10 cellular contexts compared by ENCODE assay signal in the genomic region with DNA sequence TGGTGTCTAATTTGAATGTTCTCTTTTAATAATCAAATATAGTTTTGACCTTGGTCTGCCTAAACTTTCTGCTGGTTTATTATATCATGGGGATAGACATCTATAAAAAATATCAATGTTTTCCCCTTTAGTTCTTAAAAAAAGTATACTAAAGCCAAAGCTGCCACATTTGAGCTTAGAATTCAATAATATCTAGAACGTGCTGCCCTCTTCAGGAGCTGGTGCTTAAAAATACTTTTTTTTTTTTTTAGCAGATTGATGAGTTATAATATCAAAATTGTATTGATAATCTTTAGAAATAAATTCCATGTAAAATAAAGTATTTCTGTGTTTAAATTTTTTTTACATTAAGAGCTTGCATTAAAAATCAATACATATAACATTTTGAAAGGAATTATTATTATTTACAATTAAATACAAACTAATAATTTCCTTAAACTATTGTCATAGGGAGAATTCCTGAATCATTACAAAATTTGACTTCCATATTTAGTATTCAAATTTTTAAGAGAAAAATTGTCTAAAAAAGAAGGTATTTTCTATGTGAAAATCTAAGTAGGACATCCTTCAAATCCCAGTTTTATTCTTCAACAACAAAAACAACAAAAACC. TPM values are rescaled to one million over a fixed set of nuclear protein-coding genes. Genes with fewer than 3 reads are reported as not detected.
DNase-seq lines count a peak whose midpoint lies in the region; ATAC-seq, FAIRE-seq and TF ChIP-seq lines count a peak whose summit lies in the region.
"Had no signal": no experiment of that assay in that cellular context is flagged by ENCODE, and none has a peak within 500 bp of the region (broad histone marks: within the 10 kb centered on the region; RNA-seq: fewer than 3 reads in every experiment).

No MANE protein-coding gene starts in this region.

- H3K36me3 Mint-ChIP-seq in H9 (ENCODE audit: insufficient read depth in 1 of 3, low read depth in 3 of 3): no peaks in the 10 kb centered on the region

- in situ Hi-C loops in ACHN (cut with HindIII; ENCODE audit: low pct_ligation_motif_present, low pct_unique_long_range_greater_than_20kb, low sequenced_read_pairs): no loop called here

- H3K4me1 Mint-ChIP-seq in H9: peaks cover 18 to 21% of the 10 kb centered on the region in 2 experiments
- H3K4me1 Mint-ChIP-seq: activated naive CD8-positive, alpha-beta T cell treated with anti-CD3 and anti-CD28 coated beads, Interleukin-2, amount 50 U/mL, for 24 hours had no signal

- no peak overlapping the region for H3K18ac ChIP-seq in H9 (ENCODE audit: insufficient read length, low read depth, low read length)

- no peak overlapping the region for H3K56ac ChIP-seq in H9 (ENCODE audit: insufficient read length, low read depth, low read length)

- ATAC-seq in GM19324 (IDR thresholded peaks at IDR 0.05; ENCODE audit: low FRiP score, unreplicated experiment) (no peak), GM18517 (IDR thresholded peaks at IDR 0.05; ENCODE audit: unreplicated experiment) (no peak)
- ATAC-seq: activated naive CD8-positive, alpha-beta T cell treated with anti-CD3 and anti-CD28 coated beads, Interleukin-2, amount 50 U/mL, for 24 hours had no signal

- WGBS in H9 (ENCODE audit: extremely low coverage, insufficient read length, low lambda C conversion rate): no CpG with 5 or more reads among the region's 1 CpG

- TF ChIP-seq CTCF in H9 (conservative IDR thresholded peaks at IDR 0.05) (peak; percentile 50), keratinocyte (optimal IDR thresholded peaks at IDR 0.05 in 1 of 3, IDR thresholded peaks at IDR 0.05 in 1 of 3, conservative IDR thresholded peaks at IDR 0.05 in 1 of 3; ENCODE audit: extremely low read depth in 1 of 3, insufficient read depth in 2 of 3, low read length in 3 of 3) (peak in 2 of 3 experiments; percentile 3 to 16)

- no peaks in the 10 kb centered on the region for H3K36me3 ChIP-seq in keratinocyte (ENCODE audit: control insufficient read depth in 2 of 2, extremely low read depth in 1 of 2, insufficient read depth in 2 of 2, low read length in 2 of 2)

- H3K4me1 ChIP-seq in H9 (ENCODE audit: insufficient read depth, low read length): peaks cover under 1% of the 10 kb centered on the region
- H3K4me1 ChIP-seq in keratinocyte (ENCODE audit: control insufficient read depth, extremely low read depth, insufficient read depth, low read length): no peaks in the 10 kb centered on the region

- H3K79me2 ChIP-seq in H9 (ENCODE audit: insufficient read depth, low read length): no peaks in the 10 kb centered on the region
- no peaks in the 10 kb centered on the region for H3K79me2 ChIP-seq in keratinocyte (ENCODE audit: control insufficient read depth, insufficient read depth, low read length)

- H3K9ac ChIP-seq in H9 (ENCODE audit: extremely low read depth, insufficient read length, low read length): no peak overlapping the region
- H3K9ac ChIP-seq in keratinocyte (ENCODE audit: control insufficient read depth, extremely low read depth, insufficient read depth, low read length): no peak overlapping the region

- no peak overlapping the region for H4K5ac ChIP-seq in H9 (ENCODE audit: insufficient read length, low read depth, low read length)

- H4K91ac ChIP-seq in H9 (ENCODE audit: insufficient read length, low read depth, low read length): no peak overlapping the region

- no peak overlapping the region for H2BK12ac ChIP-seq in H9 (ENCODE audit: insufficient read length, low read depth, low read length)

- H3K9me3 Mint-ChIP-seq in H9: peaks cover 0 to 3% of the 10 kb centered on the region in 2 experiments; a peak in 1 of 5 replicates
- H3K9me3 Mint-ChIP-seq: activated naive CD8-positive, alpha-beta T cell treated with anti-CD3 and anti-CD28 coated beads, Interleukin-2, amount 50 U/mL, for 24 hours had no signal

- no peaks in the 10 kb centered on the region for H3K27me3 Mint-ChIP-seq in H9 (ENCODE audit: low read depth)
- H3K27me3 Mint-ChIP-seq: activated naive CD8-positive, alpha-beta T cell treated with anti-CD3 and anti-CD28 coated beads, Interleukin-2, amount 50 U/mL, for 24 hours had no signal

- no peak overlapping the region for H3K23ac ChIP-seq in H9 (ENCODE audit: insufficient read length, low read depth, low read length)

- no peak overlapping the region for H3K14ac ChIP-seq in H9 (ENCODE audit: insufficient read depth, low read length)

- H2BK120ac ChIP-seq in H9 (ENCODE audit: low read depth, low read length, poor library complexity, severe bottlenecking): no peak overlapping the region

- no peak overlapping the region for H3K27ac Mint-ChIP-seq in H9
- H3K27ac Mint-ChIP-seq: activated naive CD8-positive, alpha-beta T cell treated with anti-CD3 and anti-CD28 coated beads, Interleukin-2, amount 50 U/mL, for 24 hours had no signal

- H4K8ac ChIP-seq in H9 (replicated peaks; ENCODE audit: insufficient read length, low read depth, low read length): no peak overlapping the region

- H3K4me2 ChIP-seq in H9 (ENCODE audit: insufficient read depth, insufficient read length, low read length): no peak overlapping the region
- no peak overlapping the region for H3K4me2 ChIP-seq in keratinocyte (ENCODE audit: control insufficient read depth, extremely low read depth, insufficient read depth, low read depth, low read length)

- no peak overlapping the region for H3K4me3 Mint-ChIP-seq in H9
- H3K4me3 Mint-ChIP-seq: activated naive CD8-positive, alpha-beta T cell treated with anti-CD3 and anti-CD28 coated beads, Interleukin-2, amount 50 U/mL, for 24 hours had no signal

- no peak for FAIRE-seq in keratinocyte (lab: Jason Lieb, UNC)
- no peak for FAIRE-seq in urothelium cell line (lab: Jason Lieb, UNC)

- DNase-seq in ACHN (peak; percentile 25), H9 (no peak), amniotic epithelial cell (ENCODE audit: low read depth) (peak; percentile 33), keratinocyte (ENCODE audit: low read depth, low spot score) (no peak), kidney tubule cell (ENCODE audit: low spot score) (no peak), urothelium cell line (ENCODE audit: low spot score) (no peak)
- DNase-seq: activated naive CD8-positive, alpha-beta T cell treated with anti-CD3 and anti-CD28 coated beads, Interleukin-2, amount 50 U/mL, for 24 hours had no signal

- H3K9me3 ChIP-seq in H9 (ENCODE audit: control insufficient read depth, low read depth, low read length) (no peaks in the 10 kb centered on the region), keratinocyte (ENCODE audit: control insufficient read depth, low read depth, low read length) (no peaks in the 10 kb centered on the region)

- dilution Hi-C loops in keratinocyte (cut with MboI; ENCODE audit: extremely low pct_ligation_motif_present, low sequenced_read_pairs): no loop called here

- H2BK15ac ChIP-seq in H9 (ENCODE audit: low read depth, low read length): no peak overlapping the region

- no peak overlapping the region for H3K4ac ChIP-seq in H9 (ENCODE audit: low read depth, low read length)

- no peaks in the 10 kb centered on the region for H3K9me1 ChIP-seq in keratinocyte (ENCODE audit: control insufficient read depth, extremely low read depth, insufficient read depth, low read length)

- H4K20me1 ChIP-seq in H9 (ENCODE audit: control insufficient read depth, insufficient read depth, insufficient read length): no peaks in the 10 kb centered on the region
- H4K20me1 ChIP-seq in keratinocyte (ENCODE audit: control insufficient read depth, extremely low read depth, insufficient read depth, low read length): no peaks in the 10 kb centered on the region

- H2AFZ ChIP-seq in H9 (ENCODE audit: low read length) (no peak overlapping the region), keratinocyte (ENCODE audit: control insufficient read depth, low read length) (no peak overlapping the region)

- H2BK5ac ChIP-seq in H9 (ENCODE audit: insufficient read length, low read length): no peak overlapping the region

- H3K79me1 ChIP-seq in H9 (ENCODE audit: insufficient read depth, low read depth, low read length, poor library complexity, severe bottlenecking): no peaks in the 10 kb centered on the region

- no peaks in the 10 kb centered on the region for H3K27me3 ChIP-seq in H9 (ENCODE audit: insufficient read depth, low read length)
- no peaks in the 10 kb centered on the region for H3K27me3 ChIP-seq in keratinocyte (ENCODE audit: control insufficient read depth, extremely low read depth, insufficient read depth, low read length)

- no peak overlapping the region for H3K4me3 ChIP-seq in keratinocyte (ENCODE audit: control insufficient read depth in 2 of 3, extremely low read depth in 1 of 3, insufficient read depth in 2 of 3, low read depth in 1 of 3, low read length in 3 of 3)

- H2AK5ac ChIP-seq in H9 (ENCODE audit: insufficient read length, low read length): no peak overlapping the region

- H3K23me2 ChIP-seq in H9 (ENCODE audit: insufficient read length, low read depth, low read length, poor library complexity, severe bottlenecking): no peaks in the 10 kb centered on the region

- no peak overlapping the region for H2BK20ac ChIP-seq in H9 (ENCODE audit: low read depth, low read length, poor library complexity, severe bottlenecking)

- no peak overlapping the region for H3K27ac ChIP-seq in H9 (ENCODE audit: insufficient read length, low read depth, low read length)
- no peak overlapping the region for H3K27ac ChIP-seq in keratinocyte (ENCODE audit: control insufficient read depth, insufficient read depth, low read length)

- H3T11ph ChIP-seq in H9 (ENCODE audit: low read length): no peak overlapping the region

RNA-seq across cellular contexts. Expression of gene ADGRL2, which starts 40.1 kb away (rescaled TPM):
- total RNA-seq in H9 (2021): 119 TPM in 2 replicates
- polyA plus RNA-seq in keratinocyte: 3.4 to 18.5 TPM (median 6.6 TPM) in 3 replicates
- 42.9 TPM for polyA plus RNA-seq in keratinocyte (2011; ENCODE audit: low read depth)
- polyA plus RNA-seq in keratinocyte (2011; cell fraction: cytosol; rRNA removed): 3.5 and 6.8 TPM in 2 replicates
- 23.5 and 29.1 TPM in 2 replicates for polyA plus RNA-seq in keratinocyte (2011; cell fraction: nucleus; rRNA removed)
- 2.7 and 30.0 TPM in 2 replicates for polyA plus RNA-seq in keratinocyte (2012; ENCODE audit: low replicate concordance)
- 23.0 to 49.6 TPM (median 47.9 TPM) in 3 replicates for polyA minus RNA-seq in keratinocyte
- 3.6 TPM for polyA minus RNA-seq in keratinocyte (2011; cell fraction: cytosol; rRNA and poly(A)+ RNA removed)
- 33.9 and 47.7 TPM in 2 replicates for polyA minus RNA-seq in keratinocyte (2011; cell fraction: nucleus; rRNA and poly(A)+ RNA removed)
- total RNA-seq: G401 had no signal

Comparison
In these comparisons a context has a peak if more than half of its experiments do, and no peak if none do; other contexts are left out.
1. DNase-seq: peak in ACHN (single experiment) and amniotic epithelial cell (single experiment); none in H9 (single experiment), keratinocyte (single experiment), kidney tubule cell (single experiment) and urothelium cell line (single experiment).